In the genomic region with DNA sequence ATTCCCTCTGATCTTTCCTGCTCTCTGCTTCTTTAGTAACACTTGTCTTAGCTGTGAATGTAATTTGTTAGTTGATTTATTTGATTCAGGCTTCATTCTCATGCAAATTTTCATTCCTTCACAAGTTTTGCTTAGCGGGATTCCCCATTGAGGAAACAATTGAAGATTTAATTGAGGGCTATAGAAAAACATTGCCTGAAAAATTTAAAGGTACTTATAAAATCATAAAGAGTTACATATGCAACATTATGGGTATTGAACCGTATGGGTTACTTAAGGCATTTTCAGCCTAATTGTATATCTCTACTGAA, we compare ENCODE assay signal across 9 cellular contexts. TPM values are rescaled to one million over a fixed set of nuclear protein-coding genes. Genes with fewer than 3 reads are reported as not detected.
DNase-seq lines count a peak whose midpoint lies in the region; ATAC-seq and TF ChIP-seq lines count a peak whose summit lies in the region.
"Had no signal": no experiment of that assay in that cellular context is flagged by ENCODE, and none has a peak within 500 bp of the region (broad histone marks: within the 10 kb centered on the region; RNA-seq: fewer than 3 reads in every experiment).

No MANE protein-coding gene starts in this region.

- H3K27me3 ChIP-seq in breast epithelium (peaks cover 0 to 70% of the 10 kb centered on the region in 2 donors), upper lobe of right lung (peaks cover 68% of the 10 kb centered on the region)

- H3K9ac ChIP-seq in ES-I3 (ENCODE audit: low read depth, low read length) = peak overlapping the region; percentile 98; the same call in 1 of the 2 replicates

- H3K4me1 ChIP-seq in ES-I3 (ENCODE audit: insufficient read depth, low read length) = 0 out of 2 replicates have a peak, but pooled peaks cover 5% of the 10 kb centered on the region
- H3K4me1 ChIP-seq in breast epithelium = no peaks in the 10 kb centered on the region
- H3K4me1 ChIP-seq in upper lobe of right lung = peaks cover 6% of the 10 kb centered on the region

- peaks cover 100% of the 10 kb centered on the region for H3K27me3 Mint-ChIP-seq in nephron progenitor cell (ENCODE audit: low read depth, poor library complexity)

- no peaks in the 10 kb centered on the region for H3K9me3 ChIP-seq in ES-I3 (ENCODE audit: control insufficient read depth, insufficient read depth, low read length)
- H3K9me3 ChIP-seq in breast epithelium = no peaks in the 10 kb centered on the region
- no peaks in the 10 kb centered on the region for H3K9me3 ChIP-seq in upper lobe of right lung

- H3K4me3 Mint-ChIP-seq in nephron progenitor cell = peak overlapping the region; percentile 82

- H3K36me3 ChIP-seq in ES-I3 (ENCODE audit: insufficient read depth, low read length) (no peaks in the 10 kb centered on the region), breast epithelium (no peaks in the 10 kb centered on the region), upper lobe of right lung (no peaks in the 10 kb centered on the region)

- intact Hi-C loops in breast epithelium (cut with DNase I; ENCODE audit: low total_unique reads) (no loop called here), upper lobe of right lung (cut with DNase I) (no loop called here), head of caudate nucleus (cut with DNase I) (no loop called here)

- peak overlapping the region; percentile 64 for H3K4me3 ChIP-seq in LNCaP clone FGC (ENCODE audit: low read depth, low read length)
- peak overlapping the region in 2 of 3 donors; percentile 47 to 58 for H3K4me3 ChIP-seq in breast epithelium
- no peak overlapping the region for H3K4me3 ChIP-seq in upper lobe of right lung

- peaks cover 18% of the 10 kb centered on the region for H3K4me1 Mint-ChIP-seq in nephron progenitor cell

- TF ChIP-seq CTCF in LNCaP clone FGC (IDR thresholded peaks at IDR 0.05; ENCODE audit: control insufficient read depth, extremely low read depth, insufficient read depth) = no peak
- no peak for TF ChIP-seq CTCF in breast epithelium (IDR thresholded peaks at IDR 0.05)
- TF ChIP-seq CTCF in nephron progenitor cell (IDR thresholded peaks at IDR 0.05) = no peak
- no peak for TF ChIP-seq CTCF in upper lobe of right lung (IDR thresholded peaks at IDR 0.05)

- no peak overlapping the region for H3K27ac Mint-ChIP-seq in nephron progenitor cell

- DNase-seq in LNCaP clone FGC (ENCODE audit: low read depth) (no peak), breast epithelium (ENCODE audit: low spot score in 2 of 2) (no peak), nephron progenitor cell (no peak), upper lobe of right lung (no peak), head of caudate nucleus (no peak)
- DNase-seq in stimulated activated CD4-positive, alpha-beta T cell treated with anti-CD3 and anti-CD28 coated beads, Interleukin-2, amount 100 ng/mL, for 24 hours = no peak
- DNase-seq: activated CD4-positive, alpha-beta T cell treated with anti-CD3 and anti-CD28 coated beads for 4 hours had no signal

- peaks cover 24% of the 10 kb centered on the region for H3K9me3 Mint-ChIP-seq in nephron progenitor cell

- H3K27ac ChIP-seq in breast epithelium (peak overlapping the region in 1 of 2 donors; percentile 64), upper lobe of right lung (no peak overlapping the region)

- ATAC-seq in HG02678 (IDR thresholded peaks at IDR 0.05; ENCODE audit: unreplicated experiment) (no peak), upper lobe of right lung (no peak)

- no peak for TF ChIP-seq POLR2A in breast epithelium (IDR thresholded peaks at IDR 0.05)

- no peaks in the 10 kb centered on the region for H3K36me3 Mint-ChIP-seq in nephron progenitor cell (ENCODE audit: low read depth)

RNA-seq across cellular contexts. Expression of gene ZSCAN9, which starts 11.9 kb away (rescaled TPM):
- total RNA-seq in breast epithelium = 10 to 100 TPM in 2 of 3 donors, 1 to 10 TPM in 1; 9.0 to 19.3 (median 19.3) TPM
- total RNA-seq in upper lobe of right lung = 13.5 TPM

RNA-seq across cellular contexts. Expression of gene ZKSCAN4, which starts 38.9 kb away (rescaled TPM):
- total RNA-seq in breast epithelium (1 to 10 TPM; 2.4 to 7.2 (median 5.9) TPM), upper lobe of right lung (4.5 TPM)

RNA-seq across cellular contexts. Expression of gene NKAPL, which starts 45.9 kb away (rescaled TPM):
- total RNA-seq in breast epithelium (1 to 10 TPM; 1.6 to 2.9 (median 2.3) TPM), upper lobe of right lung (0.87 TPM)

RNA-seq across cellular contexts. Expression of gene ZSCAN26, which starts 53.8 kb away (rescaled TPM):
- total RNA-seq in breast epithelium = 10 to 100 TPM; 13.8 to 31.1 (median 25.8) TPM
- total RNA-seq in upper lobe of right lung = 11.3 TPM
